Comparison of ENCODE assay signal across 1 cellular context in genomic region chr3:9373443-9373842, GRCh38.
A peak's percentile ranks its signal among the peaks of the same experiment; 100 is the strongest.
TF ChIP-seq lines count a peak whose summit lies in the region.

No MANE protein-coding gene starts in this region.

TF ChIP-seq in HepG2, 621 proteins besides CTCF, POLR2A, EP300 and RAD21:
- peak; percentile 44; the same call in 1 of the 2 replicates for TF ChIP-seq ZNF770 (CRISPR knock-in tag; IDR thresholded peaks at IDR 0.05)
- no peak for TF ChIP-seq ZNF777 (CRISPR knock-in tag; IDR thresholded peaks at IDR 0.05)
- no peak for TF ChIP-seq ZNF512 (CRISPR knock-in tag; IDR thresholded peaks at IDR 0.05)
